ENCODE assay signal across 20 cellular contexts in the genomic region with DNA sequence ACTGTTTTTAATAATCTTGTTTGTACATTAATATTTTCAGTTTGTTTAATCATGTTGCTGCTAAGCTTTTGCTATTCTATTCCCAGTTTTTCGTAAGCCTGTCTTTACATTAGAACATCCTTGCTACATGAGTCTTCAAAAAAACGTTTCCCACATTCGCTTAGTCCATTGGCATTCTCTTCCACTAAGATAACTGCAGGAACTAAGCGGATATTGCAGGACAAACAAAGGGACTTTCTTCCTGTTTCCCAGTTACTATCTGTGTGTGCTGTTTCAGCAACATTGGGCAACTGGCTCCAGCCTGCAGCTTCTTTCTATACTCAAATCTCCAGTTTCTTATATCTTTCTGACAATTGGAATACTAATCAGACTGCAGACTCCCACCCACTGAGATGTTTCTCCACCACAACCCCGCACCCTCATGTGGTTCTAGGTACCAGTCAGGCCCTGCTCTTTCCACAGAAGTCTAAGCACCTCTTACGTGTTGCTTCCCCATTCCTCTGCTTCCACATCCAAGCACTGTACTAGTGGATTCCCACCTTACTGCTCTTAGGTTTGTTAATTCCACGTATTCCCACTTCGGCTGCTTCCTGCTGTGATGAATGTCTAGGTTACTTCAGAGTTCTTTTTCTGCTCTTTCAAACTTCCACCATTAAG.
"Had no signal": no experiment of that assay in that cellular context is flagged by ENCODE, and none has a peak within 500 bp of the region (broad histone marks: within the 10 kb centered on the region; RNA-seq: fewer than 3 reads in every experiment).

No MANE protein-coding gene starts in this region.

- DNase-seq: cortex of kidney; dorsolateral prefrontal cortex; effector CD8-positive, alpha-beta T cell; foreskin fibroblast; glutamatergic neuron; kidney glomerular epithelial cell; naive thymus-derived CD4-positive, alpha-beta T cell; posterior cingulate gyrus; right cardiac atrium; stimulated activated CD4-positive, alpha-beta T cell treated with anti-CD3 and anti-CD28 coated beads, Interleukin-4, amount 100 ng/mL, for 1 hour had no signal

- ATAC-seq: gastroesophageal sphincter; naive thymus-derived CD4-positive, alpha-beta T cell; right cardiac atrium; stimulated activated memory B cell treated with anti-CD40 and anti-IgM and Interleukin-4, amounts not matched to agents 10 μg/mL and 1 μg/mL and 100 μg/mL, for 72 hours had no signal

- H3K9me3 ChIP-seq: esophagus muscularis mucosa, gastroesophageal sphincter, tibial nerve had no signal

- H3K27me3 ChIP-seq: dorsolateral prefrontal cortex, esophagus muscularis mucosa, gastroesophageal sphincter, tibial nerve had no signal

- H3K36me3 ChIP-seq: esophagus muscularis mucosa, gastroesophageal sphincter, tibial nerve had no signal

- FAIRE-seq: endometrium, islet of Langerhans had no signal

- H3K36me3 Mint-ChIP-seq: stimulated activated memory B cell treated with anti-CD40 and anti-IgM and Interleukin-4, amounts not matched to agents 10 μg/mL and 1 μg/mL and 100 μg/mL, for 72 hours had no signal

- H3K4me2 ChIP-seq: smooth muscle cell had no signal

- H3K27ac Mint-ChIP-seq: naive thymus-derived CD4-positive, alpha-beta T cell; stimulated activated memory B cell treated with anti-CD40 and anti-IgM and Interleukin-4, amounts not matched to agents 10 μg/mL and 1 μg/mL and 100 μg/mL, for 72 hours; stimulated activated naive CD8-positive, alpha-beta T cell treated with anti-CD3 and anti-CD28 coated beads, Interleukin-15, Interleukin-2, amounts not matched to agents 100 ng/mL and 50 ng/mL, for 24 hours had no signal

- H3K27me3 Mint-ChIP-seq: central memory CD8-positive, alpha-beta T cell; naive thymus-derived CD4-positive, alpha-beta T cell; stimulated activated memory B cell treated with anti-CD40 and anti-IgM and Interleukin-4, amounts not matched to agents 10 μg/mL and 1 μg/mL and 100 μg/mL, for 72 hours; stimulated activated naive CD8-positive, alpha-beta T cell treated with anti-CD3 and anti-CD28 coated beads, Interleukin-15, Interleukin-2, amounts not matched to agents 100 ng/mL and 50 ng/mL, for 24 hours had no signal

- H3K4me1 Mint-ChIP-seq: central memory CD8-positive, alpha-beta T cell; naive thymus-derived CD4-positive, alpha-beta T cell; stimulated activated memory B cell treated with anti-CD40 and anti-IgM and Interleukin-4, amounts not matched to agents 10 μg/mL and 1 μg/mL and 100 μg/mL, for 72 hours had no signal

- H3K4me1 ChIP-seq: esophagus muscularis mucosa, gastroesophageal sphincter, tibial nerve had no signal

- H3K4me3 Mint-ChIP-seq: central memory CD8-positive, alpha-beta T cell; naive thymus-derived CD4-positive, alpha-beta T cell; stimulated activated memory B cell treated with anti-CD40 and anti-IgM and Interleukin-4, amounts not matched to agents 10 μg/mL and 1 μg/mL and 100 μg/mL, for 72 hours; stimulated activated naive CD8-positive, alpha-beta T cell treated with anti-CD3 and anti-CD28 coated beads, Interleukin-15, Interleukin-2, amounts not matched to agents 100 ng/mL and 50 ng/mL, for 24 hours had no signal

- H3K4me3 ChIP-seq: dorsolateral prefrontal cortex, esophagus muscularis mucosa, gastroesophageal sphincter, smooth muscle cell, tibial nerve had no signal

- H3K27ac ChIP-seq: dorsolateral prefrontal cortex, epithelial cell of prostate, esophagus muscularis mucosa, gastroesophageal sphincter, tibial nerve had no signal
